ENCODE assay signal across 19 cellular contexts in genomic region chr22:27788889-27789288, GRCh38. TPM values are rescaled to one million over a fixed set of nuclear protein-coding genes. Genes with fewer than 3 reads are reported as not detected.
A peak's percentile ranks its signal among the peaks of the same experiment; 100 is the strongest.
DNase-seq lines count a peak whose midpoint lies in the region; ATAC-seq, FAIRE-seq and TF ChIP-seq lines count a peak whose summit lies in the region.
"Had no signal": no experiment of that assay in that cellular context is flagged by ENCODE, and none has a peak within 500 bp of the region (broad histone marks: within the 10 kb centered on the region; RNA-seq: fewer than 3 reads in every experiment).

No MANE protein-coding gene starts in this region.

- H3K36me3 ChIP-seq in astrocyte (ENCODE audit: insufficient read depth, low read length) (peaks cover 8% of the 10 kb centered on the region), neural progenitor cell (peaks cover 5% of the 10 kb centered on the region), tibial artery (no peaks in the 10 kb centered on the region), Karpas-422 (ENCODE audit: insufficient read depth, low read length) (no peaks in the 10 kb centered on the region)
- H3K36me3 ChIP-seq: Peyer's patch had no signal

- H3K36me3 Mint-ChIP-seq in astrocyte (ENCODE audit: low read depth, unreplicated experiment): peaks cover 19% of the 10 kb centered on the region
- H3K36me3 Mint-ChIP-seq in neural progenitor cell: peaks cover 23% of the 10 kb centered on the region
- H3K36me3 Mint-ChIP-seq: CD8-positive, alpha-beta memory T cell had no signal

- intact Hi-C loops in tibial artery (cut with DNase I; ENCODE audit: low total_unique reads): loop anchor here (10.0 kb wide), 1 partner anchor 104 kb away; no protein-coding TSS in a partner anchor

- H3K79me2 ChIP-seq in astrocyte (ENCODE audit: insufficient read depth, low read length) (peaks cover 99% of the 10 kb centered on the region), neural progenitor cell (ENCODE audit: low read depth) (peaks cover 100% of the 10 kb centered on the region), Karpas-422 (ENCODE audit: low read length) (no peaks in the 10 kb centered on the region)

- H3K27me3 Mint-ChIP-seq in astrocyte (ENCODE audit: low read depth, unreplicated experiment) (no peaks in the 10 kb centered on the region), neural progenitor cell (ENCODE audit: insufficient read depth, low read depth) (peaks cover 2% of the 10 kb centered on the region)

- peaks cover 37% of the 10 kb centered on the region for H3F3A ChIP-seq in neural progenitor cell (ENCODE audit: low read depth)

- TF ChIP-seq CTCF in astrocyte (IDR thresholded peaks at IDR 0.05; ENCODE audit: insufficient read depth, low read depth, low read length) (no peak), coronary artery (IDR thresholded peaks at IDR 0.05) (no peak), neural progenitor cell (IDR thresholded peaks at IDR 0.05) (no peak), tibial artery (IDR thresholded peaks at IDR 0.05) (no peak)

- H3K4me1 ChIP-seq in astrocyte (ENCODE audit: insufficient read depth, low read length) (peaks cover 81% of the 10 kb centered on the region), neural progenitor cell (peaks cover 69% of the 10 kb centered on the region), tibial artery (peaks cover 0 to 100% (median 51%) of the 10 kb centered on the region in 4 donors), Karpas-422 (ENCODE audit: low read length) (no peaks in the 10 kb centered on the region)
- H3K4me1 ChIP-seq: Peyer's patch had no signal

- no peak for ATAC-seq in GM19035 (IDR thresholded peaks at IDR 0.05; ENCODE audit: unreplicated experiment)

- no peak overlapping the region for H3K27ac Mint-ChIP-seq in astrocyte (ENCODE audit: unreplicated experiment)
- H3K27ac Mint-ChIP-seq in neural progenitor cell: peak overlapping the region; percentile 69

- H3K4me2 ChIP-seq in astrocyte (ENCODE audit: low read length) (peak overlapping the region; percentile 81), neural progenitor cell (no peak overlapping the region), Karpas-422 (ENCODE audit: low read depth, low read length, poor library complexity, severe bottlenecking) (no peak overlapping the region)

- H3K9me2 ChIP-seq in Karpas-422 (replicated peaks; ENCODE audit: insufficient read depth, low read length): no peaks in the 10 kb centered on the region

- FAIRE-seq in astrocyte (lab: Jason Lieb, UNC): no peak
- FAIRE-seq: GM12891 had no signal

- H2AFZ ChIP-seq in astrocyte (ENCODE audit: low read depth, low read length): no peak overlapping the region
- no peak overlapping the region for H2AFZ ChIP-seq in neural progenitor cell (replicated peaks)
- H2AFZ ChIP-seq in Karpas-422 (ENCODE audit: low read length): no peak overlapping the region
- H2AFZ ChIP-seq: GM23248 had no signal

- H3K9me3 Mint-ChIP-seq in astrocyte (ENCODE audit: unreplicated experiment): no peaks in the 10 kb centered on the region
- no peaks in the 10 kb centered on the region for H3K9me3 Mint-ChIP-seq in neural progenitor cell
- H3K9me3 Mint-ChIP-seq: CD8-positive, alpha-beta memory T cell had no signal

- no peaks in the 10 kb centered on the region for H3K9me3 ChIP-seq in astrocyte (ENCODE audit: insufficient read depth, low read depth, low read length)
- no peaks in the 10 kb centered on the region for H3K9me3 ChIP-seq in neural progenitor cell (ENCODE audit: low read depth)
- no peaks in the 10 kb centered on the region for H3K9me3 ChIP-seq in tibial artery
- no peaks in the 10 kb centered on the region for H3K9me3 ChIP-seq in Karpas-422 (ENCODE audit: low read length)
- H3K9me3 ChIP-seq: Peyer's patch had no signal

- H3K4me3 ChIP-seq in astrocyte (ENCODE audit: insufficient read depth, low read depth, low read length) (no peak overlapping the region), coronary artery (no peak overlapping the region), neural progenitor cell (no peak overlapping the region), tibial artery (no peak overlapping the region), Karpas-422 (ENCODE audit: low read length) (no peak overlapping the region)
- H3K4me3 ChIP-seq: GM23248, Peyer's patch had no signal

- H3K27me3 ChIP-seq in astrocyte (ENCODE audit: insufficient read depth, low read length) (no peaks in the 10 kb centered on the region), neural progenitor cell (no peaks in the 10 kb centered on the region), tibial artery (no peaks in the 10 kb centered on the region), Karpas-422 (ENCODE audit: low read length) (no peaks in the 10 kb centered on the region)
- H3K27me3 ChIP-seq: Peyer's patch had no signal

- DNase-seq in astrocyte (ENCODE audit: low read depth) (peak; percentile 59), coronary artery (ENCODE audit: low spot score) (no peak), neural progenitor cell (ENCODE audit: low spot score) (no peak), tibial artery (no peak), Karpas-422 (no peak), Kasumi-1 (lab: John Stamatoyannopoulos, UW) (no peak)
- DNase-seq: ACHN; C1 segment of cervical spinal cord; CD8-positive, alpha-beta memory T cell; DMS53; GM23248; HCEC 1CT; NCI-H1092 treated with DMSO at 0.1 percent for 48 hours; NCI-H2081; NCI-H2171 treated with DMSO at 0.1 percent for 48 hours; NCI-H446 treated with DMSO at 0.1 percent for 48 hours; Peyer's patch had no signal

- no peak overlapping the region for H3K4me3 Mint-ChIP-seq in astrocyte (ENCODE audit: unreplicated experiment)
- H3K4me3 Mint-ChIP-seq in neural progenitor cell: peak overlapping the region; percentile 3
- H3K4me3 Mint-ChIP-seq: CD8-positive, alpha-beta memory T cell had no signal

- H4K20me1 ChIP-seq in astrocyte (ENCODE audit: insufficient read depth, low read length) (peaks cover 95% of the 10 kb centered on the region), neural progenitor cell (ENCODE audit: low read depth) (peaks cover 98% of the 10 kb centered on the region), Karpas-422 (ENCODE audit: insufficient read depth, low read depth, low read length) (no peaks in the 10 kb centered on the region)

- peak overlapping the region; percentile 61 for H3K27ac ChIP-seq in astrocyte (ENCODE audit: low read depth, low read length)
- peak overlapping the region; percentile 93 to 94 for H3K27ac ChIP-seq in coronary artery
- H3K27ac ChIP-seq in neural progenitor cell: no peak overlapping the region
- H3K27ac ChIP-seq in tibial artery: peak overlapping the region; percentile 92 to 94
- no peak overlapping the region for H3K27ac ChIP-seq in Karpas-422 (ENCODE audit: low read length)
- H3K27ac ChIP-seq: GM23248, Peyer's patch had no signal

- peaks cover 70% of the 10 kb centered on the region for H3K4me1 Mint-ChIP-seq in astrocyte (ENCODE audit: low read depth, unreplicated experiment)
- H3K4me1 Mint-ChIP-seq in neural progenitor cell: peaks cover 92% of the 10 kb centered on the region
- H3K4me1 Mint-ChIP-seq: CD8-positive, alpha-beta memory T cell had no signal

- H3K9ac ChIP-seq in astrocyte (ENCODE audit: low read length): peak overlapping the region; percentile 12
- H3K9ac ChIP-seq in neural progenitor cell: no peak overlapping the region
- H3K9ac ChIP-seq in Karpas-422 (ENCODE audit: low read length): no peak overlapping the region
- H3K9ac ChIP-seq: GM23248 had no signal

RNA-seq across cellular contexts. Expression of gene MN1, which starts 12.7 kb away (rescaled TPM):
- total RNA-seq in astrocyte: 98.6 and 110 TPM in 2 replicates
- 13.3 and 27.2 TPM in 2 replicates for total RNA-seq in neural progenitor cell (ENCODE audit: low replicate concordance)
- 0.07 TPM in 1 of 2 replicates, not detected in the other for total RNA-seq in Karpas-422 (2014; rRNA removed; shearing (Covaris generic); ENCODE audit: low replicate concordance)

Comparison
In these comparisons a context has a peak if more than half of its experiments do, and no peak if none do; other contexts are left out.
1. H3K27ac ChIP-seq: peak in astrocyte (single experiment), coronary artery (2 of 2) and tibial artery (2 of 2); none in neural progenitor cell (single experiment) and Karpas-422 (single experiment).
2. RNA of gene MN1, which starts 12.7 kb away (total RNA-seq): 98.6 to 110 TPM in astrocyte and 13.3 to 27.2 TPM in neural progenitor cell; 0.07 TPM in Karpas-422; every median in the first group is over 10 times any median in the second.